In genomic region chr19:31419871-31420430, GRCh38 we compare ENCODE assay signal across 21 cellular contexts.
"Had no signal": no experiment of that assay in that cellular context is flagged by ENCODE, and none has a peak within 500 bp of the region (broad histone marks: within the 10 kb centered on the region; RNA-seq: fewer than 3 reads in every experiment).

No MANE protein-coding gene starts in this region.

- H3K27ac ChIP-seq: colonic mucosa, left ventricle myocardium inferior, ovary, upper lobe of left lung, vagina had no signal

- H3K36me3 ChIP-seq: colonic mucosa, left ventricle myocardium inferior, ovary, upper lobe of left lung, vagina had no signal

- DNase-seq: activated CD4-positive, alpha-beta T cell treated with anti-CD3 and anti-CD28 coated beads for 4 hours; activated CD4-positive, alpha-beta T cell treated with anti-CD3 and anti-CD28 coated beads, Interleukin-2, amount 50 U/mL, for 4 hours; activated effector memory CD4-positive, alpha-beta T cell treated with Interleukin-2 at 50 U/mL for 16 hours; activated naive CD4-positive, alpha-beta T cell treated with Interleukin-2 at 50 U/mL for 16 hours; activated T-cell treated with anti-CD3 and anti-CD28 coated beads for 4 hours; anterior cingulate cortex; cerebellar nuclear complex; colonic mucosa; effector CD8-positive, alpha-beta T cell; left ventricle myocardium inferior; naive B cell; nephron progenitor cell; ovary; small intestine; stimulated activated CD4-positive, alpha-beta T cell treated with anti-CD3 and anti-CD28 coated beads, Interleukin-4, amount 100 ng/mL, for 24 hours; T-helper 1 cell; upper lobe of left lung had no signal

- FAIRE-seq: frontal cortex, islet of Langerhans, small intestine had no signal

- H3K4me1 ChIP-seq: colonic mucosa, left ventricle myocardium inferior, upper lobe of left lung, vagina had no signal

- H3K9me3 ChIP-seq: colonic mucosa, left ventricle myocardium inferior, ovary, upper lobe of left lung, vagina had no signal

- H3K27me3 ChIP-seq: colonic mucosa, ovary, upper lobe of left lung, vagina had no signal

- H3K4me3 ChIP-seq: colonic mucosa, left ventricle myocardium inferior, lung, ovary, upper lobe of left lung, vagina had no signal
